ENCODE assay signal across 2 cellular contexts in the genomic region with DNA sequence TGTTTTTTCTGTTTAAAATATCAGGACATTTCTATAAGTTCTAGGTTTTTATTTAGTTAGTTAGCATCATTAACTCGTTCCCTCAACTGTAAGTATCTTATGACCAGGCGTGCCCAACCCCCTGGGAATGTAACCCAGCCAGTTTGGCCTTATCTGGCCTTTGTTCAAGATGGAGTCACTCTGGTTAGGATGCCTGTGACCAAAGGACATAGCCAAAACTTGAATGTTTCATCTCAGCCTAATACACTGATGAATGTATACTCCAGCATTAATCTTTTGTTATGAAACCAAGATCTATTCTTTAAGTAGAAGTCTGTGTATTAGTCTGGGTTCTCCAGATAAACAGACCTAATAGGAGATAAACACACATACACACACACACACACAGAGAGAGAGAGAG.
A peak's percentile ranks its signal among the peaks of the same experiment; 100 is the strongest.
TF ChIP-seq lines count a peak whose summit lies in the region.

No MANE protein-coding gene starts in this region.

TF ChIP-seq in IMR-90, 13 proteins besides CTCF, POLR2A, EP300 and RAD21:
- TF ChIP-seq, protein P1, sequence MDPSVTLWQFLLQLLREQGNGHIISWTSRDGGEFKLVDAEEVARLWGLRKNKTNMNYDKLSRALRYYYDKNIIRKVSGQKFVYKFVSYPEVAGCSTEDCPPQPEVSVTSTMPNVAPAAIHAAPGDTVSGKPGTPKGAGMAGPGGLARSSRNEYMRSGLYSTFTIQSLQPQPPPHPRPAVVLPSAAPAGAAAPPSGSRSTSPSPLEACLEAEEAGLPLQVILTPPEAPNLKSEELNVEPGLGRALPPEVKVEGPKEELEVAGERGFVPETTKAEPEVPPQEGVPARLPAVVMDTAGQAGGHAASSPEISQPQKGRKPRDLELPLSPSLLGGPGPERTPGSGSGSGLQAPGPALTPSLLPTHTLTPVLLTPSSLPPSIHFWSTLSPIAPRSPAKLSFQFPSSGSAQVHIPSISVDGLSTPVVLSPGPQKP (IDR thresholded peaks at IDR 0.05; ENCODE audit: borderline replicate concordance, low read depth, low read length): no peak
- no peak for TF ChIP-seq BHLHE40 (IDR thresholded peaks at IDR 0.05; ENCODE audit: low read depth, low read length)
- no peak for TF ChIP-seq RCOR1 (IDR thresholded peaks at IDR 0.05; ENCODE audit: insufficient replicate concordance, low read length)
- no peak for TF ChIP-seq USF2 (IDR thresholded peaks at IDR 0.05; ENCODE audit: low read depth, low read length)
- no peak for TF ChIP-seq MXI1 (IDR thresholded peaks at IDR 0.05; ENCODE audit: borderline replicate concordance, low read depth, low read length)
- TF ChIP-seq CEBPB (IDR thresholded peaks at IDR 0.05; ENCODE audit: low read depth, low read length): no peak
- TF ChIP-seq MAZ (IDR thresholded peaks at IDR 0.05; ENCODE audit: borderline replicate concordance, low read depth, low read length): no peak
- no peak for TF ChIP-seq RFX5 (IDR thresholded peaks at IDR 0.05; ENCODE audit: low read depth, low read length)
- TF ChIP-seq MAFK (IDR thresholded peaks at IDR 0.05; ENCODE audit: low read depth, low read length): no peak
- TF ChIP-seq SMC3 (IDR thresholded peaks at IDR 0.05; ENCODE audit: low read depth, low read length): no peak
- TF ChIP-seq FOS (IDR thresholded peaks at IDR 0.05; ENCODE audit: low read depth, low read length): no peak
- TF ChIP-seq CHD1 (IDR thresholded peaks at IDR 0.05; ENCODE audit: low read depth, low read length): no peak

TF ChIP-seq in GM12878, 131 proteins besides CTCF, POLR2A, EP300 and RAD21:
- TF ChIP-seq NKRF (conservative IDR thresholded peaks at IDR 0.05): no peak
- TF ChIP-seq, protein P1 (IDR thresholded peaks at IDR 0.05; ENCODE audit: low read depth, low read length): no peak
- no peak for TF ChIP-seq TCF12 (IDR thresholded peaks at IDR 0.05; ENCODE audit: low read depth, low read length)
- TF ChIP-seq TAF1 (IDR thresholded peaks at IDR 0.05; ENCODE audit: borderline replicate concordance, low read depth, low read length): no peak
- no peak for TF ChIP-seq ZNF217 (IDR thresholded peaks at IDR 0.05)
- TF ChIP-seq, protein P2, sequence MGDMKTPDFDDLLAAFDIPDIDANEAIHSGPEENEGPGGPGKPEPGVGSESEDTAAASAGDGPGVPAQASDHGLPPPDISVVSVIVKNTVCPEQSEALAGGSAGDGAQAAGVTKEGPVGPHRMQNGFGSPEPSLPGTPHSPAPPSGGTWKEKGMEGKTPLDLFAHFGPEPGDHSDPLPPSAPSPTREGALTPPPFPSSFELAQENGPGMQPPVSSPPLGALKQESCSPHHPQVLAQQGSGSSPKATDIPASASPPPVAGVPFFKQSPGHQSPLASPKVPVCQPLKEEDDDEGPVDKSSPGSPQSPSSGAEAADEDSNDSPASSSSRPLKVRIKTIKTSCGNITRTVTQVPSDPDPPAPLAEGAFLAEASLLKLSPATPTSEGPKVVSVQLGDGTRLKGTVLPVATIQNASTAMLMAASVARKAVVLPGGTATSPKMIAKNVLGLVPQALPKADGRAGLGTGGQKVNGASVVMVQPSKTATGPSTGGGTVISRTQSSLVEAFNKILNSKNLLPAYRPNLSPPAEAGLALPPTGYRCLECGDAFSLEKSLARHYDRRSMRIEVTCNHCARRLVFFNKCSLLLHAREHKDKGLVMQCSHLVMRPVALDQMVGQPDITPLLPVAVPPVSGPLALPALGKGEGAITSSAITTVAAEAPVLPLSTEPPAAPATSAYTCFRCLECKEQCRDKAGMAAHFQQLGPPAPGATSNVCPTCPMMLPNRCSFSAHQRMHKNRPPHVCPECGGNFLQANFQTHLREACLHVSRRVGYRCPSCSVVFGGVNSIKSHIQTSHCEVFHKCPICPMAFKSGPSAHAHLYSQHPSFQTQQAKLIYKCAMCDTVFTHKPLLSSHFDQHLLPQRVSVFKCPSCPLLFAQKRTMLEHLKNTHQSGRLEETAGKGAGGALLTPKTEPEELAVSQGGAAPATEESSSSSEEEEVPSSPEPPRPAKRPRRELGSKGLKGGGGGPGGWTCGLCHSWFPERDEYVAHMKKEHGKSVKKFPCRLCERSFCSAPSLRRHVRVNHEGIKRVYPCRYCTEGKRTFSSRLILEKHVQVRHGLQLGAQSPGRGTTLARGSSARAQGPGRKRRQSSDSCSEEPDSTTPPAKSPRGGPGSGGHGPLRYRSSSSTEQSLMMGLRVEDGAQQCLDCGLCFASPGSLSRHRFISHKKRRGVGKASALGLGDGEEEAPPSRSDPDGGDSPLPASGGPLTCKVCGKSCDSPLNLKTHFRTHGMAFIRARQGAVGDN (IDR thresholded peaks at IDR 0.05): peak; percentile 96
- TF ChIP-seq ZNF592 (IDR thresholded peaks at IDR 0.05): peak; percentile 99
- TF ChIP-seq CHD4 (IDR thresholded peaks at IDR 0.05): no peak
- no peak for TF ChIP-seq ZNF622 (IDR thresholded peaks at IDR 0.05)
- TF ChIP-seq STAT3 (IDR thresholded peaks at IDR 0.05; ENCODE audit: low read depth, low read length): no peak
- TF ChIP-seq ATF7 (IDR thresholded peaks at IDR 0.05; ENCODE audit: low read depth): no peak
- TF ChIP-seq BCL3 (IDR thresholded peaks at IDR 0.05; ENCODE audit: borderline replicate concordance, insufficient read depth, low read depth, low read length, poor library complexity, severe bottlenecking): no peak
- TF ChIP-seq RUNX3 (IDR thresholded peaks at IDR 0.05; ENCODE audit: low read length): no peak
- TF ChIP-seq FOS (IDR thresholded peaks at IDR 0.05; ENCODE audit: borderline replicate concordance, extremely low read depth, insufficient read length): no peak
